8 cellular contexts compared by ENCODE assay signal in genomic region chr7:56092789-56093531, GRCh38. TPM values are rescaled to one million over a fixed set of nuclear protein-coding genes. Genes with fewer than 3 reads are reported as not detected.
DNase-seq lines count a peak whose midpoint lies in the region; ATAC-seq, FAIRE-seq and TF ChIP-seq lines count a peak whose summit lies in the region.

TSS of gene PHKG1 (minus strand) at chr7:56092952. CDS start at chr7:56088941, 4,011 bp downstream.

- no peaks in the 10 kb centered on the region for H3K4me1 Mint-ChIP-seq in stimulated activated memory B cell treated with anti-CD40 and anti-IgM and Interleukin-4, amounts not matched to agents 10 μg/mL and 1 μg/mL and 100 μg/mL, for 72 hours

- no peak within 1 kb of the TSS for H2AFZ ChIP-seq in K562 (ENCODE audit: low read depth, low read length)

- H4K20me1 ChIP-seq in K562 (replicated peaks; ENCODE audit: control insufficient read depth, insufficient read depth, low read length) = no peaks in the 10 kb centered on the region

- H3K4me3 Mint-ChIP-seq in stimulated activated memory B cell treated with anti-CD40 and anti-IgM and Interleukin-4, amounts not matched to agents 10 μg/mL and 1 μg/mL and 100 μg/mL, for 72 hours = no peak within 1 kb of the TSS

- H3K9me3 Mint-ChIP-seq in stimulated activated memory B cell treated with anti-CD40 and anti-IgM and Interleukin-4, amounts not matched to agents 10 μg/mL and 1 μg/mL and 100 μg/mL, for 72 hours = no peaks in the 10 kb centered on the region

- 0 out of 5 replicates have a peak, but pooled peaks cover 0 to 5% of the 10 kb centered on the region in 2 experiments for H3K4me1 ChIP-seq in K562 (replicated peaks in 1 of 2; ENCODE audit: control insufficient read depth in 2 of 2, insufficient read depth in 2 of 2, low read length in 2 of 2)

- WGBS in K562 (ENCODE audit: insufficient coverage, low coverage, missing lambda C conversion rate) = 38% methylated on average over 18 of the region's 19 CpGs

- BruUV-seq in K562 (replicated peaks; lab: Mats Ljungman, UMichigan) = no TSS peak

- in situ Hi-C loops in K562 (cut with MboI) = no loop called here
- in situ Hi-C loops in KBM-7 (cut with MboI; ENCODE audit: low pct_unique_long_range_greater_than_20kb, low sequenced_read_pairs) = no loop called here

- peak; percentile 27 to 66; a peak in 3 of 4 replicates for TF ChIP-seq RAD21 in K562 (CRISPR knock-in tag; conservative IDR thresholded peaks at IDR 0.05 in 1 of 2, IDR thresholded peaks at IDR 0.05 in 1 of 2)

- H3K4me2 ChIP-seq in K562 (ENCODE audit: insufficient read depth, low read length) = no peak within 1 kb of the TSS

- peak within 1 kb of the TSS; percentile 26 for H3K27ac Mint-ChIP-seq in stimulated activated memory B cell treated with anti-CD40 and anti-IgM and Interleukin-4, amounts not matched to agents 10 μg/mL and 1 μg/mL and 100 μg/mL, for 72 hours

- no peak for TF ChIP-seq EP300 in K562 (IDR thresholded peaks at IDR 0.05; ENCODE audit: low read length)

- H3K9me3 ChIP-seq in K562 (replicated peaks; ENCODE audit: control insufficient read depth, insufficient read depth, low read depth, low read length) = no peaks in the 10 kb centered on the region

- intact Hi-C loops in K562 (cut with micrococcal nuclease) = no loop called here

- H3K79me2 ChIP-seq in K562 (ENCODE audit: control insufficient read depth, insufficient read depth, low read length) = no peaks in the 10 kb centered on the region

- peak; percentile 88 for ATAC-seq in K562
- no peak for ATAC-seq in stimulated activated memory B cell treated with anti-CD40 and anti-IgM and Interleukin-4, amounts not matched to agents 10 μg/mL and 1 μg/mL and 100 μg/mL, for 72 hours
- no peak for ATAC-seq in GM18873 (IDR thresholded peaks at IDR 0.05; ENCODE audit: low FRiP score, unreplicated experiment)
- no peak for ATAC-seq in HG03571 (IDR thresholded peaks at IDR 0.05; ENCODE audit: unreplicated experiment)

- POLR2A ChIA-PET in K562 (lab: Yijun Ruan, JAX) = interaction anchor here (0.7 to 3.3 kb wide), 4 partner anchors 10 to 18 kb away, joined by 3 to 16 read pairs (median 4); no protein-coding TSS in a partner anchor

- H3K36me3 Mint-ChIP-seq in stimulated activated memory B cell treated with anti-CD40 and anti-IgM and Interleukin-4, amounts not matched to agents 10 μg/mL and 1 μg/mL and 100 μg/mL, for 72 hours = peaks cover 19% of the 10 kb centered on the region

- CTCF ChIA-PET in K562 (lab: Yijun Ruan, JAX; ENCODE audit: low intra/inter-chr PET ratio) = no interaction called here

- peak; percentile 80 for FAIRE-seq in K562 (lab: Jason Lieb, UNC)

- H3K27ac ChIP-seq in K562 (ENCODE audit: extremely low read depth, low read depth, low read length) = no peak within 1 kb of the TSS

- no peak for TF ChIP-seq POLR2A in K562 (conservative IDR thresholded peaks at IDR 0.05)

- H3K27me3 ChIP-seq in K562 (ENCODE audit: control insufficient read depth in 2 of 2, insufficient read depth in 2 of 2, low read length in 2 of 2) = no peaks in the 10 kb centered on the region

- TF ChIP-seq CTCF in K562 (IDR thresholded peaks at IDR 0.05 in 2 of 3, conservative IDR thresholded peaks at IDR 0.05 in 1 of 3; ENCODE audit: insufficient read depth in 2 of 3, low read depth in 1 of 3, low read length in 3 of 3) = peak; percentile 54 to 59 (median 56); a peak in 5 of 6 replicates

- DNase-seq in COR-L47 (lab: John Stamatoyannopoulos, UW) (peak; percentile 64), NCI-H1105 (lab: John Stamatoyannopoulos, UW) (peak; percentile 22), K562 (ENCODE audit: extremely low read depth in 1 of 4, low spot score in 3 of 4) (peak; percentile 33 to 67 (median 48)), inferior parietal cortex (ENCODE audit: extremely low spot score) (peak; percentile 79), KBM-7 (no peak)

- H3K36me3 ChIP-seq in K562 (ENCODE audit: control insufficient read depth, insufficient read depth, low read length) = peaks cover 4% of the 10 kb centered on the region; the same call in 1 of the 3 replicates

- no peaks in the 10 kb centered on the region for H3K27me3 Mint-ChIP-seq in stimulated activated memory B cell treated with anti-CD40 and anti-IgM and Interleukin-4, amounts not matched to agents 10 μg/mL and 1 μg/mL and 100 μg/mL, for 72 hours

- no peak within 1 kb of the TSS for H3K4me3 ChIP-seq in K562

- no peak within 1 kb of the TSS for H3K9ac ChIP-seq in K562 (ENCODE audit: insufficient read depth in 1 of 2, low read depth in 2 of 2, low read length in 2 of 2)

- H3K9me1 ChIP-seq in K562 (ENCODE audit: control insufficient read depth, insufficient read depth, low read length) = peaks cover 2% of the 10 kb centered on the region

TF ChIP-seq in K562, 482 proteins besides CTCF, POLR2A, EP300 and RAD21 (continues in another document):
- TF ChIP-seq ETV1 (tag; conservative IDR thresholded peaks at IDR 0.05; ENCODE audit: low read depth) = peak; percentile 69
- TF ChIP-seq POLR2G (IDR thresholded peaks at IDR 0.05; ENCODE audit: low read depth, low read length) = 0 out of 2 replicates have a peak, but pooled peaks have one; percentile 22
- TF ChIP-seq SMC3 (conservative IDR thresholded peaks at IDR 0.05; ENCODE audit: insufficient read depth, low read depth, low read length) = 0 out of 2 replicates have a peak, but pooled peaks have one; percentile 24
- no peak for TF ChIP-seq CEBPZ (IDR thresholded peaks at IDR 0.05; ENCODE audit: borderline replicate concordance, low read depth, low read length)
- no peak for TF ChIP-seq PBX2 (CRISPR knock-in tag; IDR thresholded peaks at IDR 0.05; ENCODE audit: low read depth)
- peak; percentile 37; the same call in 1 of the 2 replicates for TF ChIP-seq PBX2 (tag; conservative IDR thresholded peaks at IDR 0.05; ENCODE audit: low read depth)
- TF ChIP-seq ATF7 (IDR thresholded peaks at IDR 0.05) = no peak

RNA-seq across cellular contexts. Expression of gene PHKG1, which starts in this region (rescaled TPM):
- total RNA-seq in K562 (2011; cell fraction: chromatin; rRNA removed; ENCODE audit: low replicate concordance) = 5.2 and 12.2 TPM in 2 replicates
- 5.0 and 5.3 TPM in 2 replicates for total RNA-seq in K562 (2011; cell fraction: nucleolus; rRNA removed)
- total RNA-seq in K562 (2011; cell fraction: nucleoplasm; rRNA removed) = 5.3 and 5.5 TPM in 2 replicates
- 0.73 and 0.82 TPM in 2 replicates for total RNA-seq in K562 (2014; rRNA removed)
- total RNA-seq in K562 (2014; rRNA removed; fragmentation: Illumina TruSeq; extraction: Trizol) = 0.13 and 0.47 TPM in 2 replicates
- total RNA-seq in K562 (2015; rRNA removed; fragmentation: Illumina TruSeq; extraction: Trizol) = 0.53 and 0.83 TPM in 2 replicates
- 0.29 and 0.40 TPM in 2 replicates for total RNA-seq in K562 (2021)
- polyA plus RNA-seq in K562 (2011; rRNA removed) = 0.78 and 1.9 TPM in 2 replicates
- polyA plus RNA-seq in K562 (2011; cell fraction: cytosol; rRNA removed) = 0.28 and 0.40 TPM in 2 replicates
- polyA plus RNA-seq in K562 (2011; cell fraction: nucleus; rRNA removed) = 2.6 and 4.9 TPM in 2 replicates
- polyA plus RNA-seq in K562 (2012) = 0.70 and 1.3 TPM in 2 replicates
- 0.46 and 0.69 TPM in 2 replicates for polyA plus RNA-seq in K562 (2014; fragmentation: Illumina TruSeq; extraction: Trizol)
- under 1 TPM; 0.10 to 0.11 TPM for polyA plus RNA-seq in K562 (2014; fragmentation: Nextera tagmentation; extraction: Ambion mirVana)
- 0.27 and 0.45 TPM in 2 replicates for polyA plus RNA-seq in K562 (2014; rRNA removed)
- 0.98 and 1.3 TPM in 2 replicates for polyA minus RNA-seq in K562 (2011; rRNA and poly(A)+ RNA removed)
- not detected in 2 replicates for polyA minus RNA-seq in K562 (2011; cell fraction: cytosol; rRNA and poly(A)+ RNA removed)
- 1.8 and 2.1 TPM in 2 replicates for polyA minus RNA-seq in K562 (2011; cell fraction: nucleus; rRNA and poly(A)+ RNA removed)
